18 cellular contexts compared by ENCODE assay signal in the genomic region with DNA sequence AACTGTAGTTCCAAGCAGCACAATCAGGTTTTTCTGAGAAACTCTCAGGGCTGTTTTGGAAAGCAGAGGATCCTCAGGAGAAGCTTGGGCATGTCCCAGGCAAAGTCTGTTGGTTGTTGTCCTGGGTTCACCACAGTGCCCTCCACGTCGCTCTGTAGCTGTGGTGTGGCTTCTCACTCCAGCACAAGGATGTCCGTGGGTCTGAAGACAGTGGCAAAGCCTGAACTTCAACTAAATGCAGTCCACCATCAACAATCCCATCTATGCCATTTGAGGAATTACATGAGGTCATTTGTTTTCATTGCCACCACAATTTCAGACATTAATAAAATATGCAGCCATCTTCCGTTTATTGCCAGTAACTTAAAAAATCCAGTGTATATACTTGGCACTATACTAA.
"Had no signal": no experiment of that assay in that cellular context is flagged by ENCODE, and none has a peak within 500 bp of the region (broad histone marks: within the 10 kb centered on the region; RNA-seq: fewer than 3 reads in every experiment).

No MANE protein-coding gene starts in this region.

- H3K9me3 Mint-ChIP-seq: activated CD4-positive, alpha-beta T cell treated with anti-CD3 and anti-CD28 coated beads, Interleukin-2, amount 10 ng/mL, durations not matched to agents 24 days and 14 days; T-helper 2 cell treated with Interferon-gamma antibody and Interleukin-4, amounts not matched to agents 5 μg/mL and 100 μg/mL, for 36 hours had no signal

- ATAC-seq: activated CD8-positive, alpha-beta T cell treated with anti-CD3 and anti-CD28 coated beads, Interleukin-2, amount 10 ng/mL, durations not matched to agents 7 days and 5 days; activated naive CD4-positive, alpha-beta T cell treated with anti-CD3 and anti-CD28 coated beads, Interleukin-2, amount 50 U/mL, for 72 hours; right lobe of liver had no signal

- H3K9me3 ChIP-seq: ovary, right lobe of liver had no signal

- H3K4me1 ChIP-seq: right lobe of liver, spleen had no signal

- H3K27me3 Mint-ChIP-seq: activated CD4-positive, alpha-beta T cell treated with anti-CD3 and anti-CD28 coated beads, Interleukin-2, amount 10 ng/mL, durations not matched to agents 24 days and 14 days had no signal

- H3K36me3 ChIP-seq: brain microvascular endothelial cell, ovary, right lobe of liver, spleen had no signal

- H3K4me3 ChIP-seq: ovary, right lobe of liver, spleen had no signal

- H3K27ac ChIP-seq: brain microvascular endothelial cell, epithelial cell of prostate, ovary, right lobe of liver, spleen had no signal

- H3K36me3 Mint-ChIP-seq: activated naive CD4-positive, alpha-beta T cell treated with anti-CD3 and anti-CD28 coated beads, Interleukin-2, amount 50 U/mL, for 72 hours had no signal

- H3K27ac Mint-ChIP-seq: activated CD4-positive, alpha-beta T cell treated with anti-CD3 and anti-CD28 coated beads, Interleukin-2, amount 10 ng/mL, durations not matched to agents 24 days and 14 days; activated CD8-positive, alpha-beta T cell treated with anti-CD3 and anti-CD28 coated beads, Interleukin-2, amount 10 ng/mL, durations not matched to agents 7 days and 5 days; activated naive CD4-positive, alpha-beta T cell treated with anti-CD3 and anti-CD28 coated beads, Interleukin-2, amount 50 U/mL, for 72 hours; stimulated activated naive CD8-positive, alpha-beta T cell treated with anti-CD3 and anti-CD28 coated beads, Interleukin-15, Interleukin-2, amounts not matched to agents 100 ng/mL and 50 ng/mL, for 24 hours; T-helper 2 cell treated with Interferon-gamma antibody and Interleukin-4, amounts not matched to agents 5 μg/mL and 100 μg/mL, for 36 hours had no signal

- H3K27me3 ChIP-seq: brain microvascular endothelial cell, ovary, right lobe of liver, spleen had no signal

- H3K4me3 Mint-ChIP-seq: activated CD4-positive, alpha-beta T cell treated with anti-CD3 and anti-CD28 coated beads, Interleukin-2, amount 10 ng/mL, durations not matched to agents 24 days and 14 days; activated CD8-positive, alpha-beta T cell treated with anti-CD3 and anti-CD28 coated beads, Interleukin-2, amount 10 ng/mL, durations not matched to agents 7 days and 5 days; neural crest cell; stimulated activated naive CD8-positive, alpha-beta T cell treated with anti-CD3 and anti-CD28 coated beads, Interleukin-15, Interleukin-2, amounts not matched to agents 100 ng/mL and 50 ng/mL, for 24 hours; T-helper 2 cell treated with Interferon-gamma antibody and Interleukin-4, amounts not matched to agents 5 μg/mL and 100 μg/mL, for 36 hours had no signal

- DNase-seq: activated CD4-positive, alpha-beta T cell treated with anti-CD3 and anti-CD28 coated beads, Interleukin-2, amount 10 ng/mL, durations not matched to agents 24 days and 14 days; activated CD4-positive, CD25-positive, alpha-beta regulatory T cell; activated CD8-positive, alpha-beta memory T cell treated with anti-CD3 and anti-CD28 coated beads, Interleukin-2, amount 50 U/mL, for 4 hours; activated CD8-positive, alpha-beta T cell treated with anti-CD3 and anti-CD28 coated beads, Interleukin-2, amount 10 ng/mL, durations not matched to agents 7 days and 5 days; activated gamma-delta T cell; activated T-cell treated with anti-CD3 and anti-CD28 coated beads, Interleukin-2, amount 50 U/mL, for 48 hours; amniotic stem cell; brain microvascular endothelial cell; dermis blood vessel endothelial cell; mesendoderm; ovary; right lobe of liver; spleen had no signal

- H3K4me1 Mint-ChIP-seq: activated CD4-positive, alpha-beta T cell treated with anti-CD3 and anti-CD28 coated beads, Interleukin-2, amount 10 ng/mL, durations not matched to agents 24 days and 14 days; neural crest cell had no signal
